ENCODE assay signal across 1 cellular context in the genomic region with DNA sequence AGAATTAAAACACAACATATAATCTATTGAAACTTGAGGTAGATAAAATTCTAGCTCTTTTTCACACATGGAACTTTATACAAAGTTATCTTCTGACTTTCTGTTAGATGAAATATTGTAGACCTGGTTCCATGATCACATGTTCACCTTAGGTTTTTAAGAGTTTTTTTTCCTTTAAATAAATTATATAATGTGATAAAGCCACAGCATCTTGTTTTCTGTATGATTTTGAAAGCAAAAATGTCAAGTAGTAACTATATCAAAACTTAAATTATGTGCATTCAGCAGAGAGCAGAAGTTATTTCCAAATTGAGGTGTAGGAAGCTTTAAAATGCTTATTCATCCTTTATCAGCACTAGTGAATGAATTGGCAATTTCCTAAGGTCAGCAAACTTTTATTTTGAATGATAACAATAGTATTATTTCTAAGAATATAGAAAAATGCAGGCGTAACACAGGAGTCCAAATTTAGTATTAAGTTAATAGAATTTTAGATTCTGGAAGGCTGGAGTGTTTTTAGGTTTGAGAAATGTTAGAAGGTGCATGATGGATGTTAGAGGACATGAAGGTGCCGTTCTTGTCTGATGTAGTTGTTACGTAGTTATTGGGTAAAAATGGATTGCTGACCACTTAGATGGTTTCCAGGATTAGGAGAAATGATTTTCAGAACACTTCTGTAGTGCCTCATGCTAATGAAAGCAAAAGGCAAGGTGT.
TF ChIP-seq lines count a peak whose summit lies in the region.

No MANE protein-coding gene starts in this region.

TF ChIP-seq in endothelial cell of umbilical vein, 7 proteins besides CTCF, POLR2A, EP300 and RAD21 (continued from another document):
- no peak for TF ChIP-seq EZH2 (IDR thresholded peaks at IDR 0.05; ENCODE audit: borderline replicate concordance, low read depth, low read length, severe bottlenecking)
